ENCODE assay signal across 8 cellular contexts in genomic region chr1:235866207-235866912, GRCh38. TPM values are rescaled to one million over a fixed set of nuclear protein-coding genes. Genes with fewer than 3 reads are reported as not detected.
DNase-seq lines count a peak whose midpoint lies in the region; ATAC-seq and TF ChIP-seq lines count a peak whose summit lies in the region.

A gene with protein sequence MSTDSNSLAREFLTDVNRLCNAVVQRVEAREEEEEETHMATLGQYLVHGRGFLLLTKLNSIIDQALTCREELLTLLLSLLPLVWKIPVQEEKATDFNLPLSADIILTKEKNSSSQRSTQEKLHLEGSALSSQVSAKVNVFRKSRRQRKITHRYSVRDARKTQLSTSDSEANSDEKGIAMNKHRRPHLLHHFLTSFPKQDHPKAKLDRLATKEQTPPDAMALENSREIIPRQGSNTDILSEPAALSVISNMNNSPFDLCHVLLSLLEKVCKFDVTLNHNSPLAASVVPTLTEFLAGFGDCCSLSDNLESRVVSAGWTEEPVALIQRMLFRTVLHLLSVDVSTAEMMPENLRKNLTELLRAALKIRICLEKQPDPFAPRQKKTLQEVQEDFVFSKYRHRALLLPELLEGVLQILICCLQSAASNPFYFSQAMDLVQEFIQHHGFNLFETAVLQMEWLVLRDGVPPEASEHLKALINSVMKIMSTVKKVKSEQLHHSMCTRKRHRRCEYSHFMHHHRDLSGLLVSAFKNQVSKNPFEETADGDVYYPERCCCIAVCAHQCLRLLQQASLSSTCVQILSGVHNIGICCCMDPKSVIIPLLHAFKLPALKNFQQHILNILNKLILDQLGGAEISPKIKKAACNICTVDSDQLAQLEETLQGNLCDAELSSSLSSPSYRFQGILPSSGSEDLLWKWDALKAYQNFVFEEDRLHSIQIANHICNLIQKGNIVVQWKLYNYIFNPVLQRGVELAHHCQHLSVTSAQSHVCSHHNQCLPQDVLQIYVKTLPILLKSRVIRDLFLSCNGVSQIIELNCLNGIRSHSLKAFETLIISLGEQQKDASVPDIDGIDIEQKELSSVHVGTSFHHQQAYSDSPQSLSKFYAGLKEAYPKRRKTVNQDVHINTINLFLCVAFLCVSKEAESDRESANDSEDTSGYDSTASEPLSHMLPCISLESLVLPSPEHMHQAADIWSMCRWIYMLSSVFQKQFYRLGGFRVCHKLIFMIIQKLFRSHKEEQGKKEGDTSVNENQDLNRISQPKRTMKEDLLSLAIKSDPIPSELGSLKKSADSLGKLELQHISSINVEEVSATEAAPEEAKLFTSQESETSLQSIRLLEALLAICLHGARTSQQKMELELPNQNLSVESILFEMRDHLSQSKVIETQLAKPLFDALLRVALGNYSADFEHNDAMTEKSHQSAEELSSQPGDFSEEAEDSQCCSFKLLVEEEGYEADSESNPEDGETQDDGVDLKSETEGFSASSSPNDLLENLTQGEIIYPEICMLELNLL (N-terminal part only) (minus strand): TSS chr1:235866906. CDS start chr1:235830417, 36,489 bp downstream.

- ATAC-seq in HG02759 (IDR thresholded peaks at IDR 0.05; ENCODE audit: unreplicated experiment) = peak; percentile 51
- ATAC-seq in activated CD4-positive, alpha-beta T cell treated with anti-CD3 and anti-CD28 coated beads for 36 hours = peak; percentile 35

- peak within 1 kb of the TSS; percentile 90 to 92 for H3K27ac ChIP-seq in liver (ENCODE audit: low read depth in 1 of 2, low read length in 2 of 2)

- H3K9me3 ChIP-seq in liver (ENCODE audit: control insufficient read depth in 4 of 4, low read length in 3 of 4) = no peaks in the 10 kb centered on the region

- peak; percentile 48 for DNase-seq in NOMO-1 treated with DMSO at 0.1 percent for 48 hours (lab: John Stamatoyannopoulos, UW; ENCODE audit: unreplicated experiment)
- no peak for DNase-seq in NOMO-1 (lab: John Stamatoyannopoulos, UW; ENCODE audit: unreplicated experiment in 2 of 2)
- DNase-seq in NCI-H1105 (lab: John Stamatoyannopoulos, UW) = peak; percentile 21
- DNase-seq in activated CD4-positive, alpha-beta T cell treated with anti-CD3 and anti-CD28 coated beads for 36 hours = peak; percentile 76
- DNase-seq in dermis blood vessel endothelial cell = peak; percentile 64
- peak in 2 of 3 experiments; percentile 32 to 35 for DNase-seq in stimulated activated CD4-positive, alpha-beta T cell treated with anti-CD3 and anti-CD28 coated beads, TNF-alpha, amount 100 ng/mL, for 4 hours (ENCODE audit: low read depth in 3 of 3)

- no peaks in the 10 kb centered on the region for H3K27me3 Mint-ChIP-seq in activated CD4-positive, alpha-beta T cell treated with anti-CD3 and anti-CD28 coated beads for 36 hours

- H3K27ac Mint-ChIP-seq in activated CD4-positive, alpha-beta T cell treated with anti-CD3 and anti-CD28 coated beads for 36 hours = peak within 1 kb of the TSS; percentile 97

- H3K4me1 ChIP-seq in liver (ENCODE audit: control insufficient read depth in 4 of 4, insufficient read depth in 4 of 4, low read length in 3 of 4) = peaks cover 1 to 31% (median 8%) of the 10 kb centered on the region in 4 donors

- peaks cover 42% of the 10 kb centered on the region for H3K4me1 Mint-ChIP-seq in activated CD4-positive, alpha-beta T cell treated with anti-CD3 and anti-CD28 coated beads for 36 hours

- TF ChIP-seq CTCF in liver (IDR thresholded peaks at IDR 0.05; ENCODE audit: low read depth, low read length, missing input control) = peak; percentile 43

- under 1% methylated on average over 71 of the region's 71 CpGs for WGBS in liver

- POLR2A ChIA-PET in activated CD4-positive, alpha-beta T cell treated with anti-CD3 and anti-CD28 coated beads for 36 hours (lab: Charles Lee) = interaction anchor here (0.7 to 2.9 kb wide), 8 partner anchors 9 to 851 kb away, joined by 3 to 16 read pairs (median 6); partner anchors contain the start of gene B3GALNT2

- peak; percentile 73 to 80 for TF ChIP-seq RAD21 in liver (IDR thresholded peaks at IDR 0.05)

- peaks cover 28% of the 10 kb centered on the region for H3K36me3 Mint-ChIP-seq in activated CD4-positive, alpha-beta T cell treated with anti-CD3 and anti-CD28 coated beads for 36 hours (ENCODE audit: low read depth)

- peak within 1 kb of the TSS; percentile 80 to 94 (median 90) for H3K4me3 ChIP-seq in liver (ENCODE audit: low read depth in 1 of 3, low read length in 3 of 3)

- peak within 1 kb of the TSS; percentile 52 to 97 for H3K9ac ChIP-seq in liver (ENCODE audit: low read depth in 1 of 2, low read length in 2 of 2)

- intact Hi-C loops in activated CD4-positive, alpha-beta T cell treated with anti-CD3 and anti-CD28 coated beads for 36 hours (cut with DNase I, micrococcal nuclease) = loop anchor here (1.0 to 5.0 kb wide), 14 partner anchors 9 to 1259 kb away; partner anchors contain the start of genes ARID4B (in 2 of the 2), GGPS1 (in 2 of the 2), B3GALNT2 (in 1 of the 2) and ERO1B (in 1 of the 2)

- peak within 1 kb of the TSS; percentile 96 for H3K4me3 Mint-ChIP-seq in activated CD4-positive, alpha-beta T cell treated with anti-CD3 and anti-CD28 coated beads for 36 hours

- no peaks in the 10 kb centered on the region for H3K9me3 Mint-ChIP-seq in activated CD4-positive, alpha-beta T cell treated with anti-CD3 and anti-CD28 coated beads for 36 hours (ENCODE audit: low read depth)

- CTCF ChIA-PET in activated CD4-positive, alpha-beta T cell treated with anti-CD3 and anti-CD28 coated beads for 36 hours (lab: Charles Lee) = interaction anchor here (0.7 to 2.2 kb wide), 13 partner anchors 9 to 870 kb away, joined by 3 to 24 read pairs (median 5); no protein-coding TSS in a partner anchor

- no peaks in the 10 kb centered on the region for H3K27me3 ChIP-seq in liver (ENCODE audit: control insufficient read depth in 4 of 4, insufficient read depth in 4 of 4, low read length in 3 of 4)

- H3K36me3 ChIP-seq in liver (ENCODE audit: control insufficient read depth in 4 of 4, insufficient read depth in 3 of 4, low read depth in 1 of 4, low read length in 3 of 4) = no peaks in the 10 kb centered on the region

TF ChIP-seq in liver, 16 proteins besides CTCF, POLR2A, EP300 and RAD21:
- TF ChIP-seq FOXA2 (IDR thresholded peaks at IDR 0.05) = no peak
- TF ChIP-seq HNF4A (conservative IDR thresholded peaks at IDR 0.05) = no peak
- no peak for TF ChIP-seq TAF1 (conservative IDR thresholded peaks at IDR 0.05)
- TF ChIP-seq, protein P1, sequence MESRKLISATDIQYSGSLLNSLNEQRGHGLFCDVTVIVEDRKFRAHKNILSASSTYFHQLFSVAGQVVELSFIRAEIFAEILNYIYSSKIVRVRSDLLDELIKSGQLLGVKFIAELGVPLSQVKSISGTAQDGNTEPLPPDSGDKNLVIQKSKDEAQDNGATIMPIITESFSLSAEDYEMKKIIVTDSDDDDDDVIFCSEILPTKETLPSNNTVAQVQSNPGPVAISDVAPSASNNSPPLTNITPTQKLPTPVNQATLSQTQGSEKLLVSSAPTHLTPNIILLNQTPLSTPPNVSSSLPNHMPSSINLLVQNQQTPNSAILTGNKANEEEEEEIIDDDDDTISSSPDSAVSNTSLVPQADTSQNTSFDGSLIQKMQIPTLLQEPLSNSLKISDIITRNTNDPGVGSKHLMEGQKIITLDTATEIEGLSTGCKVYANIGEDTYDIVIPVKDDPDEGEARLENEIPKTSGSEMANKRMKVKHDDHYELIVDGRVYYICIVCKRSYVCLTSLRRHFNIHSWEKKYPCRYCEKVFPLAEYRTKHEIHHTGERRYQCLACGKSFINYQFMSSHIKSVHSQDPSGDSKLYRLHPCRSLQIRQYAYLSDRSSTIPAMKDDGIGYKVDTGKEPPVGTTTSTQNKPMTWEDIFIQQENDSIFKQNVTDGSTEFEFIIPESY (IDR thresholded peaks at IDR 0.05) = no peak
- TF ChIP-seq YY1 (IDR thresholded peaks at IDR 0.05) = no peak
- no peak for TF ChIP-seq RXRA (IDR thresholded peaks at IDR 0.05)
- TF ChIP-seq, protein P2, sequence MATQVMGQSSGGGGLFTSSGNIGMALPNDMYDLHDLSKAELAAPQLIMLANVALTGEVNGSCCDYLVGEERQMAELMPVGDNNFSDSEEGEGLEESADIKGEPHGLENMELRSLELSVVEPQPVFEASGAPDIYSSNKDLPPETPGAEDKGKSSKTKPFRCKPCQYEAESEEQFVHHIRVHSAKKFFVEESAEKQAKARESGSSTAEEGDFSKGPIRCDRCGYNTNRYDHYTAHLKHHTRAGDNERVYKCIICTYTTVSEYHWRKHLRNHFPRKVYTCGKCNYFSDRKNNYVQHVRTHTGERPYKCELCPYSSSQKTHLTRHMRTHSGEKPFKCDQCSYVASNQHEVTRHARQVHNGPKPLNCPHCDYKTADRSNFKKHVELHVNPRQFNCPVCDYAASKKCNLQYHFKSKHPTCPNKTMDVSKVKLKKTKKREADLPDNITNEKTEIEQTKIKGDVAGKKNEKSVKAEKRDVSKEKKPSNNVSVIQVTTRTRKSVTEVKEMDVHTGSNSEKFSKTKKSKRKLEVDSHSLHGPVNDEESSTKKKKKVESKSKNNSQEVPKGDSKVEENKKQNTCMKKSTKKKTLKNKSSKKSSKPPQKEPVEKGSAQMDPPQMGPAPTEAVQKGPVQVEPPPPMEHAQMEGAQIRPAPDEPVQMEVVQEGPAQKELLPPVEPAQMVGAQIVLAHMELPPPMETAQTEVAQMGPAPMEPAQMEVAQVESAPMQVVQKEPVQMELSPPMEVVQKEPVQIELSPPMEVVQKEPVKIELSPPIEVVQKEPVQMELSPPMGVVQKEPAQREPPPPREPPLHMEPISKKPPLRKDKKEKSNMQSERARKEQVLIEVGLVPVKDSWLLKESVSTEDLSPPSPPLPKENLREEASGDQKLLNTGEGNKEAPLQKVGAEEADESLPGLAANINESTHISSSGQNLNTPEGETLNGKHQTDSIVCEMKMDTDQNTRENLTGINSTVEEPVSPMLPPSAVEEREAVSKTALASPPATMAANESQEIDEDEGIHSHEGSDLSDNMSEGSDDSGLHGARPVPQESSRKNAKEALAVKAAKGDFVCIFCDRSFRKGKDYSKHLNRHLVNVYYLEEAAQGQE (IDR thresholded peaks at IDR 0.05) = no peak

RNA-seq across cellular contexts. Expression of the gene that starts here (rescaled TPM):
- total RNA-seq in activated CD4-positive, alpha-beta T cell treated with anti-CD3 and anti-CD28 coated beads for 36 hours = 10 to 100 TPM; 28.1 to 32.3 TPM
- total RNA-seq in dermis blood vessel endothelial cell (16.1 and 17.4 TPM in 2 replicates), liver (10 to 100 TPM; 19.9 to 45.9 TPM)
- polyA plus RNA-seq in liver = 1 to 10 TPM; 3.4 to 8.4 TPM

Comparison
In these comparisons a context has a peak if more than half of its experiments do, and no peak if none do; other contexts are left out.
1. DNase-seq: peak in NOMO-1 treated with DMSO at 0.1 percent for 48 hours (single experiment), NCI-H1105 (single experiment), activated CD4-positive, alpha-beta T cell treated with anti-CD3 and anti-CD28 coated beads for 36 hours (single experiment), dermis blood vessel endothelial cell (single experiment) and stimulated activated CD4-positive, alpha-beta T cell treated with anti-CD3 and anti-CD28 coated beads, TNF-alpha, amount 100 ng/mL, for 4 hours (2 of 3); none in NOMO-1 (0 of 2).